ENCODE assay signal across 36 cellular contexts in the genomic region with DNA sequence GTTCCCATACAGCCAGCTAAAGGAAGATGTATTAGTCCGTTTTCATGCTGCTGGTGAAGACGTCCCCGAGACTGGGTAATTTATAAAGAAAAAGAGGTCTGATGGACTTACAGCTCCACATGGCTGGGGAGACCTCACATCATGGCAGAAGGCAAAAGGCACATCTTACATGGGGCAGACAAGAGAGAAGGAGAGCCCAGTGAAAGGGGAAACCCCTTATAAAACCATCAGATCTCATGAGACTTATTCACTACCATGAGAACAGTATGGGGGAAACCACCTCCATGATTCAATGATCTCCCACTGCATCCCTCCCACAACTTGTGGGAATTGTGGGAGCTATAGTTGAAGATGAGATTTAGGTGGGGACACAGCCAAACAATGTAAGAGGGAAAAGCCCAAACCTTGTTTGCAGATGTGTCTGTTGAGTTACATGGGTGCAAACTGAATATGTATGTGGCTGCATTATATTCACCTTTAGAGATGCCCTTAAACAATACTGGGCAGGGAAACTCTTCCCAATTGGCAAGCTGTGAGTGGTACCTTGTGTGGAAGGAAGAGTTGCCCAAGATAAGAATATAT.
"Had no signal": no experiment of that assay in that cellular context is flagged by ENCODE, and none has a peak within 500 bp of the region (broad histone marks: within the 10 kb centered on the region; RNA-seq: fewer than 3 reads in every experiment).

No MANE protein-coding gene starts in this region.

- H3K9me3 Mint-ChIP-seq: activated CD4-positive, alpha-beta memory T cell treated with anti-CD3 and anti-CD28 coated beads, Interleukin-2, amount 10 ng/mL, durations not matched to agents 7 days and 5 days; activated CD4-positive, alpha-beta T cell treated with anti-CD3 and anti-CD28 coated beads, Interleukin-2, amount 10 ng/mL, durations not matched to agents 7 days and 5 days; activated naive CD4-positive, alpha-beta T cell treated with anti-CD3 and anti-CD28 coated beads for 36 hours; activated T-cell treated with anti-CD3 and anti-CD28 coated beads, Interleukin-2, amount 50 U/mL, for 24 hours; T-helper 1 cell treated with Interleukin-12 subunit alpha and Interleukin-12 subunit beta and Interleukin-4 antibody, amounts not matched to agents 30 μg/mL and 1 μg/mL, for 36 hours; T-helper 2 cell treated with Interferon-gamma antibody and Interleukin-4, amounts not matched to agents 5 μg/mL and 100 μg/mL, for 36 hours had no signal

- H3K9me3 ChIP-seq: adrenal gland, body of pancreas, breast epithelium had no signal

- H3K27ac ChIP-seq: adrenal gland, body of pancreas, brain microvascular endothelial cell, breast epithelium, VCaP had no signal

- H3K4me1 ChIP-seq: adrenal gland, body of pancreas, breast epithelium had no signal

- H3K36me3 Mint-ChIP-seq: activated CD8-positive, alpha-beta memory T cell treated with anti-CD3 and anti-CD28 coated beads, Interleukin-2, amount 10 ng/mL, durations not matched to agents 7 days and 5 days; activated naive CD4-positive, alpha-beta T cell treated with anti-CD3 and anti-CD28 coated beads, Interleukin-2, amount 50 U/mL, for 72 hours; activated naive CD8-positive, alpha-beta T cell treated with anti-CD3 and anti-CD28 coated beads, Interleukin-2, amount 10 ng/mL, durations not matched to agents 7 days and 5 days had no signal

- FAIRE-seq: astrocyte, TTC549 had no signal

- H3K4me3 ChIP-seq: adrenal gland, body of pancreas, breast epithelium had no signal

- H3K36me3 ChIP-seq: adrenal gland, brain microvascular endothelial cell, breast epithelium had no signal

- DNase-seq: activated CD4-positive, alpha-beta memory T cell treated with anti-CD3 and anti-CD28 coated beads, Interleukin-2, amount 10 ng/mL, durations not matched to agents 7 days and 5 days; activated CD4-positive, alpha-beta T cell treated with anti-CD3 and anti-CD28 coated beads for 1 hour; activated CD4-positive, alpha-beta T cell treated with anti-CD3 and anti-CD28 coated beads for 36 hours; activated CD4-positive, alpha-beta T cell treated with anti-CD3 and anti-CD28 coated beads for 48 hours; activated CD4-positive, alpha-beta T cell treated with anti-CD3 and anti-CD28 coated beads, Interleukin-2, amount 10 ng/mL, durations not matched to agents 7 days and 5 days; activated CD4-positive, alpha-beta T cell treated with anti-CD3 and anti-CD28 coated beads, Interleukin-2, amount 50 U/mL, for 48 hours; activated CD4-positive, CD25-positive, alpha-beta regulatory T cell; activated CD8-positive, alpha-beta memory T cell treated with anti-CD3 and anti-CD28 coated beads for 24 hours; activated CD8-positive, alpha-beta memory T cell treated with anti-CD3 and anti-CD28 coated beads, Interleukin-2, amount 10 ng/mL, durations not matched to agents 7 days and 5 days; activated CD8-positive, alpha-beta memory T cell treated with anti-CD3 and anti-CD28 coated beads, Interleukin-2, amount 50 U/mL, for 48 hours; activated CD8-positive, alpha-beta T cell treated with anti-CD3 and anti-CD28 coated beads, Interleukin-2, amount 10 ng/mL, durations not matched to agents 7 days and 5 days; activated effector memory CD4-positive, alpha-beta T cell treated with anti-CD3 and anti-CD28 coated beads, Interleukin-2, amount 50 U/mL, for 16 hours; activated gamma-delta T cell treated with Interleukin-2 at 50 U/mL for 16 hours; activated naive CD4-positive, alpha-beta T cell; activated naive CD4-positive, alpha-beta T cell treated with anti-CD3 and anti-CD28 coated beads for 36 hours; activated naive CD4-positive, alpha-beta T cell treated with anti-CD3 and anti-CD28 coated beads, Interleukin-2, amount 50 U/mL, for 16 hours; activated naive CD8-positive, alpha-beta T cell treated with anti-CD3 and anti-CD28 coated beads, Interleukin-2, amount 10 ng/mL, durations not matched to agents 7 days and 5 days; activated T-cell treated with anti-CD3 and anti-CD28 coated beads, Interleukin-2, amount 50 U/mL, for 24 hours; activated T-cell treated with anti-CD3 and anti-CD28 coated beads, Interleukin-2, amount 50 U/mL, for 48 hours; adrenal gland; amniotic stem cell; aorta; body of pancreas; brain microvascular endothelial cell; central memory CD4-positive, alpha-beta T cell; T-helper 1 cell; T-helper 2 cell; T-helper 9 cell had no signal

- H3K27me3 ChIP-seq: adrenal gland, body of pancreas, brain microvascular endothelial cell, breast epithelium had no signal

- H3K4me1 Mint-ChIP-seq: activated CD4-positive, alpha-beta memory T cell treated with anti-CD3 and anti-CD28 coated beads, Interleukin-2, amount 10 ng/mL, durations not matched to agents 7 days and 5 days; activated CD4-positive, alpha-beta T cell treated with anti-CD3 and anti-CD28 coated beads, Interleukin-2, amount 10 ng/mL, durations not matched to agents 7 days and 5 days; activated CD8-positive, alpha-beta memory T cell treated with anti-CD3 and anti-CD28 coated beads, Interleukin-2, amount 10 ng/mL, durations not matched to agents 7 days and 5 days; activated naive CD8-positive, alpha-beta T cell treated with anti-CD3 and anti-CD28 coated beads, Interleukin-2, amount 10 ng/mL, durations not matched to agents 7 days and 5 days had no signal

- H3K27ac Mint-ChIP-seq: activated CD4-positive, alpha-beta memory T cell treated with anti-CD3 and anti-CD28 coated beads, Interleukin-2, amount 10 ng/mL, durations not matched to agents 7 days and 5 days; activated CD4-positive, alpha-beta T cell treated with anti-CD3 and anti-CD28 coated beads for 36 hours; activated CD4-positive, alpha-beta T cell treated with anti-CD3 and anti-CD28 coated beads, Interleukin-2, amount 10 ng/mL, durations not matched to agents 7 days and 5 days; activated CD8-positive, alpha-beta memory T cell treated with anti-CD3 and anti-CD28 coated beads, Interleukin-2, amount 10 ng/mL, durations not matched to agents 7 days and 5 days; activated CD8-positive, alpha-beta T cell treated with anti-CD3 and anti-CD28 coated beads, Interleukin-2, amount 10 ng/mL, durations not matched to agents 7 days and 5 days; activated naive CD4-positive, alpha-beta T cell treated with anti-CD3 and anti-CD28 coated beads for 36 hours; activated naive CD8-positive, alpha-beta T cell treated with anti-CD3 and anti-CD28 coated beads, Interleukin-2, amount 10 ng/mL, durations not matched to agents 7 days and 5 days; activated T-cell treated with anti-CD3 and anti-CD28 coated beads, Interleukin-2, amount 50 U/mL, for 24 hours; T-helper 1 cell treated with Interleukin-12 subunit alpha and Interleukin-12 subunit beta and Interleukin-4 antibody, amounts not matched to agents 30 μg/mL and 1 μg/mL, for 36 hours; T-helper 2 cell treated with Interferon-gamma antibody and Interleukin-4, amounts not matched to agents 5 μg/mL and 100 μg/mL, for 36 hours had no signal

- H3K4me3 Mint-ChIP-seq: activated CD4-positive, alpha-beta memory T cell treated with anti-CD3 and anti-CD28 coated beads, Interleukin-2, amount 10 ng/mL, durations not matched to agents 7 days and 5 days; activated CD4-positive, alpha-beta T cell treated with anti-CD3 and anti-CD28 coated beads for 36 hours; activated CD4-positive, alpha-beta T cell treated with anti-CD3 and anti-CD28 coated beads, Interleukin-2, amount 10 ng/mL, durations not matched to agents 7 days and 5 days; activated CD8-positive, alpha-beta memory T cell treated with anti-CD3 and anti-CD28 coated beads, Interleukin-2, amount 10 ng/mL, durations not matched to agents 7 days and 5 days; activated CD8-positive, alpha-beta T cell treated with anti-CD3 and anti-CD28 coated beads, Interleukin-2, amount 10 ng/mL, durations not matched to agents 7 days and 5 days; activated naive CD4-positive, alpha-beta T cell treated with anti-CD3 and anti-CD28 coated beads for 36 hours; activated naive CD8-positive, alpha-beta T cell treated with anti-CD3 and anti-CD28 coated beads, Interleukin-2, amount 10 ng/mL, durations not matched to agents 7 days and 5 days; activated T-cell treated with anti-CD3 and anti-CD28 coated beads, Interleukin-2, amount 50 U/mL, for 24 hours; T-helper 1 cell treated with Interleukin-12 subunit alpha and Interleukin-12 subunit beta and Interleukin-4 antibody, amounts not matched to agents 30 μg/mL and 1 μg/mL, for 36 hours; T-helper 2 cell treated with Interferon-gamma antibody and Interleukin-4, amounts not matched to agents 5 μg/mL and 100 μg/mL, for 36 hours had no signal

- ATAC-seq: activated CD4-positive, alpha-beta T cell treated with anti-CD3 and anti-CD28 coated beads for 36 hours; activated CD4-positive, CD25-positive, alpha-beta regulatory T cell treated with anti-CD3 and anti-CD28 coated beads, Interleukin-2, amount 50 U/mL, for 24 hours; activated CD8-positive, alpha-beta memory T cell treated with anti-CD3 and anti-CD28 coated beads, Interleukin-2, amount 10 ng/mL, durations not matched to agents 7 days and 5 days; activated CD8-positive, alpha-beta T cell treated with anti-CD3 and anti-CD28 coated beads, Interleukin-2, amount 10 ng/mL, durations not matched to agents 7 days and 5 days; body of pancreas had no signal
